In the genomic region with DNA sequence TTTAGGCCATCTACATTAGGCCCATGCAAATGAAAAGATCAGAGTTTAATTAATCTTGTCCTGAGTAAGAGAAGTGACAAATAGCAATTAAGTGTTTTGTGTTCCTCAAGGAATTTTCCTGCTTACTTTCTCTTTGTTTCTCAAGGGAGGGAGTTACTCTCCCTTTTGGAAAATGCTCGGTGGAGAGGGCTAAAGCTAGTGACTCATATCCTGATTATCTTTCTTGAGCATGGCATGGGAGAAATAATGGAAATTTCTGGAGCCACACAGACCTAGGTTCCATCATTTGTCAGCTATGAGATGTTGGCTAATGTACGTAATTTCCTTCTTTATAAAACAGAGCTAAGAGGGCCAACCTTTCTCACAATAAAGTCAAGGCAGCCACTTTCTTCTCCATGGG, we compare ENCODE assay signal across 22 cellular contexts.
DNase-seq lines count a peak whose midpoint lies in the region; ATAC-seq, FAIRE-seq and TF ChIP-seq lines count a peak whose summit lies in the region.
"Had no signal": no experiment of that assay in that cellular context is flagged by ENCODE, and none has a peak within 500 bp of the region (broad histone marks: within the 10 kb centered on the region; RNA-seq: fewer than 3 reads in every experiment).

No MANE protein-coding gene starts in this region.

- CTCF ChIA-PET in activated CD8-positive, alpha-beta T cell treated with anti-CD3 and anti-CD28 coated beads, Interleukin-2, amount 10 ng/mL, durations not matched to agents 7 days and 5 days (lab: Charles Lee) = no interaction called here

- H3K4me3 Mint-ChIP-seq in activated CD8-positive, alpha-beta T cell treated with anti-CD3 and anti-CD28 coated beads, Interleukin-2, amount 10 ng/mL, durations not matched to agents 7 days and 5 days = no peak overlapping the region
- H3K4me3 Mint-ChIP-seq: CD8-positive, alpha-beta memory T cell; IgD-negative memory B cell; naive thymus-derived CD4-positive, alpha-beta T cell had no signal

- no peak for TF ChIP-seq CTCF in fibroblast of villous mesenchyme (IDR thresholded peaks at IDR 0.05; ENCODE audit: insufficient read depth, low read depth, low read length)

- H3K9me3 Mint-ChIP-seq in activated CD8-positive, alpha-beta T cell treated with anti-CD3 and anti-CD28 coated beads, Interleukin-2, amount 10 ng/mL, durations not matched to agents 7 days and 5 days (ENCODE audit: insufficient read depth) = no peaks in the 10 kb centered on the region
- H3K9me3 Mint-ChIP-seq: IgD-negative memory B cell had no signal

- peak; percentile 77 for DNase-seq in HCEC 1CT
- DNase-seq in amniotic epithelial cell (ENCODE audit: low read depth) = peak; percentile 85
- DNase-seq in fibroblast of villous mesenchyme (ENCODE audit: low read depth) = peak; percentile 85
- peak; percentile 62 for DNase-seq in urothelium cell line (ENCODE audit: low spot score)
- no peak for DNase-seq in SIG-M5 (lab: John Stamatoyannopoulos, UW)
- DNase-seq in activated CD8-positive, alpha-beta T cell treated with anti-CD3 and anti-CD28 coated beads, Interleukin-2, amount 10 ng/mL, durations not matched to agents 7 days and 5 days = no peak
- DNase-seq: activated effector memory CD4-positive, alpha-beta T cell treated with anti-CD3 and anti-CD28 coated beads, Interleukin-2, amount 50 U/mL, for 16 hours; CD8-positive, alpha-beta memory T cell; GDM1; hippocampal formation; left lung; naive thymus-derived CD4-positive, alpha-beta T cell; NCI-H1105 treated with DMSO at 0.1 percent for 48 hours; NCI-H345; psoas muscle; testis had no signal

- no peak for ATAC-seq in GM18520 (IDR thresholded peaks at IDR 0.05; ENCODE audit: unreplicated experiment)
- no peak for ATAC-seq in activated CD8-positive, alpha-beta T cell treated with anti-CD3 and anti-CD28 coated beads, Interleukin-2, amount 10 ng/mL, durations not matched to agents 7 days and 5 days
- ATAC-seq: left lung; naive thymus-derived CD4-positive, alpha-beta T cell; psoas muscle had no signal

- POLR2A ChIA-PET in activated CD8-positive, alpha-beta T cell treated with anti-CD3 and anti-CD28 coated beads, Interleukin-2, amount 10 ng/mL, durations not matched to agents 7 days and 5 days (lab: Charles Lee) = no interaction called here

- H3K4me1 Mint-ChIP-seq in activated CD8-positive, alpha-beta T cell treated with anti-CD3 and anti-CD28 coated beads, Interleukin-2, amount 10 ng/mL, durations not matched to agents 7 days and 5 days (ENCODE audit: low read depth) = no peaks in the 10 kb centered on the region
- H3K4me1 Mint-ChIP-seq: CD8-positive, alpha-beta memory T cell; IgD-negative memory B cell; naive thymus-derived CD4-positive, alpha-beta T cell had no signal

- H3K36me3 Mint-ChIP-seq in activated CD8-positive, alpha-beta T cell treated with anti-CD3 and anti-CD28 coated beads, Interleukin-2, amount 10 ng/mL, durations not matched to agents 7 days and 5 days (ENCODE audit: low read depth) = no peaks in the 10 kb centered on the region
- H3K36me3 Mint-ChIP-seq: IgD-negative memory B cell; naive thymus-derived CD4-positive, alpha-beta T cell had no signal

- H3K27me3 Mint-ChIP-seq in activated CD8-positive, alpha-beta T cell treated with anti-CD3 and anti-CD28 coated beads, Interleukin-2, amount 10 ng/mL, durations not matched to agents 7 days and 5 days (ENCODE audit: low read depth) = no peaks in the 10 kb centered on the region
- H3K27me3 Mint-ChIP-seq: CD8-positive, alpha-beta memory T cell had no signal

- H3K27ac Mint-ChIP-seq in activated CD8-positive, alpha-beta T cell treated with anti-CD3 and anti-CD28 coated beads, Interleukin-2, amount 10 ng/mL, durations not matched to agents 7 days and 5 days = no peak overlapping the region
- H3K27ac Mint-ChIP-seq: CD8-positive, alpha-beta memory T cell; IgD-negative memory B cell; naive thymus-derived CD4-positive, alpha-beta T cell had no signal

- FAIRE-seq in urothelium cell line (lab: Jason Lieb, UNC) = no peak
- FAIRE-seq: endometrium, GM19239 had no signal

- H3K4me3 ChIP-seq in fibroblast of villous mesenchyme (ENCODE audit: low read depth, low read length) = no peak overlapping the region
- H3K4me3 ChIP-seq: cardiac muscle cell, left lung, psoas muscle, SK-N-MC, testis had no signal

Comparison
In these comparisons a context has a peak if more than half of its experiments do, and no peak if none do; other contexts are left out.
1. DNase-seq: peak in HCEC 1CT (single experiment), amniotic epithelial cell (single experiment), fibroblast of villous mesenchyme (single experiment) and urothelium cell line (single experiment); none in SIG-M5 (single experiment) and activated CD8-positive, alpha-beta T cell treated with anti-CD3 and anti-CD28 coated beads, Interleukin-2, amount 10 ng/mL, durations not matched to agents 7 days and 5 days (single experiment).